ENCODE assay signal across 20 cellular contexts in the genomic region with DNA sequence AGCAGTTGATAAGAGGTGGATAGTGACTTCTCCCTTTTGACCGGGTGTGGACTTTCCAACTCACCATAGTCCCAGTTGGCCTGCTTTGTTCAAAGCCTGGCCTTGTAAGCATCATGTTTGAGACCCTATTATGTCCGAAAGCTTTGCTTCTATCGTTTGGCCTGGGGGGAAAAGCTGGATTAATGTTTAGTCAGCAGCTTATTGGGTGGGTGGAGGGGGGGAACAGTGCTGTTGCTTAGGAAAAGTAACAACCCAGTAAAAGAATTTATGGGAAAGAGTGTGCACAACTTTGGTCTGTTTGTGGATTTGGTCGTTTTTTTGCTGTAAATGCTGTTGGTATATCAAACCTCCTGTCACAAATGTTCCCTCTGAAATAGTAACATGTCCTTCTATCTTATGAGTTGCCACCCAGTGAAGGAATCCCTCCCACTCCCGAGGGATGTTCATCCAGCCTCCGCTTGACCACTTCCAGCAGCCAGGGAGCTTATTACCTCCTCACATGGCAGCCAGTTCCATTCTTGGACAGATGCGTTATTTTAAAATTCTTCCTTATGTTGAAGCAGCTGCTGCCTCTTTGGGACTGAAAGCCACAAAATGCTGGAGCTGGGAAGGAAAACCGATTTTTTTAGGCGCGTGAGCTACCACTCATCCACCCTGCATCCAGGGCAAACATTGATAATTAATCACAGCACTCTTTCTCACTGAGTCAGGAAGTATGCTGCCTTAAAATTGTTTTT. TPM values are rescaled to one million over a fixed set of nuclear protein-coding genes. Genes with fewer than 3 reads are reported as not detected.
DNase-seq lines count a peak whose midpoint lies in the region; TF ChIP-seq lines count a peak whose summit lies in the region.
"Had no signal": no experiment of that assay in that cellular context is flagged by ENCODE, and none has a peak within 500 bp of the region (broad histone marks: within the 10 kb centered on the region; RNA-seq: fewer than 3 reads in every experiment).

No MANE protein-coding gene starts in this region.

- H3K4me2 ChIP-seq in fibroblast of lung (ENCODE audit: extremely low read depth, insufficient read depth, low read length): no peak overlapping the region

- peaks cover 40% of the 10 kb centered on the region for H3K36me3 Mint-ChIP-seq in T-helper 2 cell treated with Interferon-gamma antibody and Interleukin-4, amounts not matched to agents 5 μg/mL and 100 μg/mL, for 36 hours (ENCODE audit: low read depth)

- TF ChIP-seq CTCF in fibroblast of lung (conservative IDR thresholded peaks at IDR 0.05 in 1 of 2, IDR thresholded peaks at IDR 0.05 in 1 of 2; ENCODE audit: low read depth in 1 of 2, low read length in 2 of 2) (no peak), spleen (IDR thresholded peaks at IDR 0.05 in 8 of 11, conservative IDR thresholded peaks at IDR 0.05 in 3 of 11) (no peak)

- peaks cover 25% of the 10 kb centered on the region for H3K4me1 Mint-ChIP-seq in T-helper 2 cell treated with Interferon-gamma antibody and Interleukin-4, amounts not matched to agents 5 μg/mL and 100 μg/mL, for 36 hours (ENCODE audit: low read depth)

- H2AFZ ChIP-seq in fibroblast of lung (ENCODE audit: low read length): no peak overlapping the region

- intact Hi-C loops in spleen (cut with DNase I; ENCODE audit: low total_unique reads): no loop called here

- H3K4me3 ChIP-seq in SJCRH30 (no peak overlapping the region), fibroblast of lung (replicated peaks in 1 of 4; ENCODE audit: control extremely low read depth in 1 of 4, insufficient read depth in 1 of 4, low read depth in 3 of 4, low read length in 4 of 4) (no peak overlapping the region), skin epidermis (no peak overlapping the region), spleen (no peak overlapping the region)
- H3K4me3 ChIP-seq: psoas muscle, upper lobe of left lung had no signal

- H3K27me3 Mint-ChIP-seq in T-helper 2 cell treated with Interferon-gamma antibody and Interleukin-4, amounts not matched to agents 5 μg/mL and 100 μg/mL, for 36 hours (ENCODE audit: low read depth): no peaks in the 10 kb centered on the region
- H3K27me3 Mint-ChIP-seq: activated CD4-positive, alpha-beta T cell treated with anti-CD3 and anti-CD28 coated beads, Interleukin-2, amount 10 ng/mL, durations not matched to agents 7 days and 5 days; CD4-positive, alpha-beta T cell had no signal

- no peaks in the 10 kb centered on the region for H3K9me3 Mint-ChIP-seq in T-helper 2 cell treated with Interferon-gamma antibody and Interleukin-4, amounts not matched to agents 5 μg/mL and 100 μg/mL, for 36 hours
- H3K9me3 Mint-ChIP-seq: activated CD4-positive, alpha-beta T cell treated with anti-CD3 and anti-CD28 coated beads, Interleukin-2, amount 10 ng/mL, durations not matched to agents 7 days and 5 days; CD4-positive, alpha-beta T cell had no signal

- H3K27ac Mint-ChIP-seq in T-helper 2 cell treated with Interferon-gamma antibody and Interleukin-4, amounts not matched to agents 5 μg/mL and 100 μg/mL, for 36 hours: peak overlapping the region; percentile 86
- H3K27ac Mint-ChIP-seq: CD4-positive, alpha-beta T cell had no signal

- H3K4me1 ChIP-seq in SJCRH30 (peaks cover 22% of the 10 kb centered on the region), fibroblast of lung (ENCODE audit: control insufficient read depth, extremely low read depth, insufficient read depth, low read length) (peaks cover 2% of the 10 kb centered on the region), spleen (peaks cover 0 to 41% (median 17%) of the 10 kb centered on the region in 6 donors)

- no peak overlapping the region for H3K9ac ChIP-seq in fibroblast of lung (ENCODE audit: insufficient read depth, low read length)

- H3K36me3 ChIP-seq in SJCRH30 (peaks cover 85% of the 10 kb centered on the region), fibroblast of lung (ENCODE audit: control insufficient read depth, insufficient read depth, low read length) (peaks cover 26% of the 10 kb centered on the region), spleen (peaks cover 0 to 100% (median 63%) of the 10 kb centered on the region in 6 donors)

- TF ChIP-seq POLR2A in spleen (IDR thresholded peaks at IDR 0.05): no peak

- no peak overlapping the region for H3K27ac ChIP-seq in SJCRH30
- H3K27ac ChIP-seq in fibroblast of lung (ENCODE audit: insufficient read depth, low read length): peak overlapping the region; percentile 17
- H3K27ac ChIP-seq in skin epidermis: peak overlapping the region in 19 of 21 experiments; percentile 17 to 79 (median 48)
- no peak overlapping the region for H3K27ac ChIP-seq in spleen
- H3K27ac ChIP-seq: upper lobe of left lung had no signal

- no peaks in the 10 kb centered on the region for H4K20me1 ChIP-seq in fibroblast of lung (ENCODE audit: control insufficient read depth, extremely low read depth, insufficient read depth, low read length)

- DNase-seq in T-helper 2 cell treated with Interferon-gamma antibody and Interleukin-4, amounts not matched to agents 5 μg/mL and 100 μg/mL, for 36 hours (ENCODE audit: low spot score): no peak
- DNase-seq in T-helper 2 cell (no peak), SJCRH30 (peak; percentile 28 to 39), fibroblast of lung (ENCODE audit: low read depth in 2 of 2) (no peak), spleen (no peak), hippocampal formation (lab: John Stamatoyannopoulos, UW) (no peak)
- DNase-seq in stimulated activated CD4-positive, alpha-beta T cell treated with anti-CD3 and anti-CD28 coated beads, Interleukin-2, amount 100 ng/mL, for 48 hours: no peak
- DNase-seq: activated CD4-positive, alpha-beta T cell treated with anti-CD3 and anti-CD28 coated beads, Interleukin-2, amount 10 ng/mL, durations not matched to agents 7 days and 5 days; CD4-positive, alpha-beta T cell; cortex of kidney; NCI-H1417 treated with DMSO at 0.1 percent for 48 hours; NCI-H226; NK-92 treated with Interleukin-12 subunit alpha and Interleukin-12 subunit beta, amount 100 ng/mL, for 24 hours; psoas muscle; T-helper 9 cell; upper lobe of left lung had no signal

- peaks cover 20% of the 10 kb centered on the region for H3K79me2 ChIP-seq in fibroblast of lung (ENCODE audit: control insufficient read depth, insufficient read depth, low read length)

- H3K4me3 Mint-ChIP-seq in T-helper 2 cell treated with Interferon-gamma antibody and Interleukin-4, amounts not matched to agents 5 μg/mL and 100 μg/mL, for 36 hours: no peak overlapping the region
- H3K4me3 Mint-ChIP-seq: activated CD4-positive, alpha-beta T cell treated with anti-CD3 and anti-CD28 coated beads, Interleukin-2, amount 10 ng/mL, durations not matched to agents 7 days and 5 days; CD4-positive, alpha-beta T cell had no signal

- H3K9me3 ChIP-seq in SJCRH30 (replicated peaks) (no peaks in the 10 kb centered on the region), fibroblast of lung (ENCODE audit: control insufficient read depth, insufficient read depth, low read depth, low read length) (no peaks in the 10 kb centered on the region), spleen (no peaks in the 10 kb centered on the region)
- H3K9me3 ChIP-seq: psoas muscle, upper lobe of left lung had no signal

- WGBS in spleen, 5 donors: 87 to 90% (median 89%) methylated on average over 10 of the region's 10 CpGs

- H3K27me3 ChIP-seq in SJCRH30: no peaks in the 10 kb centered on the region
- no peaks in the 10 kb centered on the region for H3K27me3 ChIP-seq in fibroblast of lung (ENCODE audit: control insufficient read depth, insufficient read depth, low read length)
- H3K27me3 ChIP-seq in spleen (replicated peaks in 1 of 7): no peaks in the 10 kb centered on the region
- H3K27me3 ChIP-seq: upper lobe of left lung had no signal

RNA-seq across cellular contexts. Expression of gene SAMD4B, which starts 10.5 kb away (rescaled TPM):
- 125 and 129 TPM in 2 replicates for total RNA-seq in SJCRH30 (2014; rRNA removed; shearing (Covaris generic))
- 30.6 and 39.1 TPM in 2 replicates for total RNA-seq in fibroblast of lung
- polyA plus RNA-seq in fibroblast of lung: 33.0 and 48.8 TPM in 2 replicates
- 79.9 and 98.8 TPM in 2 replicates for polyA plus RNA-seq in fibroblast of lung (2012)
- 200 and 235 TPM in 2 replicates for polyA minus RNA-seq in fibroblast of lung (ENCODE audit: low replicate concordance)
- 100 to 1,000 TPM in 1 of 7 donors, 10 to 100 TPM in 6; 66.4 to 108 (median 84.1) TPM for total RNA-seq in spleen
- polyA plus RNA-seq in spleen: 10 to 100 TPM; 26.7 to 56.3 (median 42.1) TPM

RNA-seq across cellular contexts. Expression of gene GMFG, which starts 16.9 kb away (rescaled TPM):
- total RNA-seq in SJCRH30 (2014; rRNA removed; shearing (Covaris generic)): 3.3 and 3.7 TPM in 2 replicates
- total RNA-seq in fibroblast of lung (0.51 and 0.99 TPM in 2 replicates), spleen (100 to 1,000 TPM; 178 to 354 (median 288) TPM)
- polyA plus RNA-seq in fibroblast of lung (8.1 and 25.0 TPM in 2 replicates), spleen (100 to 1,000 TPM; 421 to 492 (median 452) TPM)
- polyA plus RNA-seq in fibroblast of lung (2012): 12.0 and 41.8 TPM in 2 replicates
- polyA minus RNA-seq in fibroblast of lung (ENCODE audit: low replicate concordance): not detected in 2 replicates
- total RNA-seq: A172, epithelial cell of proximal tubule had no signal

RNA-seq across cellular contexts. Expression of gene LRFN1, which starts 32.1 kb away (rescaled TPM):
- total RNA-seq in SJCRH30 (2014; rRNA removed; shearing (Covaris generic)): 0.59 and 0.66 TPM in 2 replicates
- total RNA-seq in fibroblast of lung (under 0.01 TPM in 2 replicates), spleen (1 to 10 TPM; 2.2 to 6.0 (median 4.6) TPM)
- polyA plus RNA-seq in fibroblast of lung (0.06 TPM in 1 of 2 replicates, not detected in the other), spleen (1 to 10 TPM in 1 of 3 donors, under 1 TPM in 2; 0.67 to 1.2 (median 0.99) TPM)
- polyA plus RNA-seq in fibroblast of lung (2012): 0.10 and 0.16 TPM in 2 replicates
- 0.07 and 0.12 TPM in 2 replicates for polyA minus RNA-seq in fibroblast of lung (ENCODE audit: low replicate concordance)
- polyA plus RNA-seq: aorta had no signal

RNA-seq across cellular contexts. Expression of gene PAF1, which starts 38.2 kb away (rescaled TPM):
- 73.6 and 85.7 TPM in 2 replicates for total RNA-seq in SJCRH30 (2014; rRNA removed; shearing (Covaris generic))
- total RNA-seq in fibroblast of lung (38.8 and 46.4 TPM in 2 replicates), spleen (10 to 100 TPM; 35.0 to 48.1 (median 39.8) TPM)
- polyA plus RNA-seq in fibroblast of lung (65.5 and 87.2 TPM in 2 replicates), spleen (10 to 100 TPM; 27.4 to 51.3 (median 35.6) TPM)
- 56.2 and 73.7 TPM in 2 replicates for polyA plus RNA-seq in fibroblast of lung (2012)
- polyA minus RNA-seq in fibroblast of lung (ENCODE audit: low replicate concordance): 28.3 and 42.1 TPM in 2 replicates

RNA-seq across cellular contexts. Expression of gene MED29, which starts 38.5 kb away (rescaled TPM):
- 28.2 and 31.9 TPM in 2 replicates for total RNA-seq in SJCRH30 (2014; rRNA removed; shearing (Covaris generic))
- total RNA-seq in fibroblast of lung: 15.4 and 23.0 TPM in 2 replicates
- 28.9 and 37.0 TPM in 2 replicates for polyA plus RNA-seq in fibroblast of lung
- 25.6 and 31.1 TPM in 2 replicates for polyA plus RNA-seq in fibroblast of lung (2012)
- polyA minus RNA-seq in fibroblast of lung (ENCODE audit: low replicate concordance): 77.9 and 123 TPM in 2 replicates
- total RNA-seq in spleen: 10 to 100 TPM; 25.7 to 45.7 (median 34.6) TPM
- polyA plus RNA-seq in spleen: 10 to 100 TPM; 15.5 to 28.2 (median 20.5) TPM

Comparison
In these comparisons a context has a peak if more than half of its experiments do, and no peak if none do; other contexts are left out.
1. DNase-seq: peak in SJCRH30 (2 of 2); none in T-helper 2 cell treated with Interferon-gamma antibody and Interleukin-4, amounts not matched to agents 5 μg/mL and 100 μg/mL, for 36 hours (single experiment), T-helper 2 cell (0 of 5), fibroblast of lung (0 of 2), spleen (single experiment), hippocampal formation (0 of 2) and stimulated activated CD4-positive, alpha-beta T cell treated with anti-CD3 and anti-CD28 coated beads, Interleukin-2, amount 100 ng/mL, for 48 hours (0 of 2).
2. H3K27ac ChIP-seq: peak in fibroblast of lung (single experiment) and skin epidermis (19 of 21); none in SJCRH30 (single experiment) and spleen (0 of 8).
3. RNA of gene GMFG, which starts 16.9 kb away (total RNA-seq): 178 to 354 TPM in spleen; 3.3 to 3.7 TPM in SJCRH30 and 0.51 to 0.99 TPM in fibroblast of lung; every median in the first group is over 10 times any median in the second.